ENCODE assay signal across 35 cellular contexts in the genomic region with DNA sequence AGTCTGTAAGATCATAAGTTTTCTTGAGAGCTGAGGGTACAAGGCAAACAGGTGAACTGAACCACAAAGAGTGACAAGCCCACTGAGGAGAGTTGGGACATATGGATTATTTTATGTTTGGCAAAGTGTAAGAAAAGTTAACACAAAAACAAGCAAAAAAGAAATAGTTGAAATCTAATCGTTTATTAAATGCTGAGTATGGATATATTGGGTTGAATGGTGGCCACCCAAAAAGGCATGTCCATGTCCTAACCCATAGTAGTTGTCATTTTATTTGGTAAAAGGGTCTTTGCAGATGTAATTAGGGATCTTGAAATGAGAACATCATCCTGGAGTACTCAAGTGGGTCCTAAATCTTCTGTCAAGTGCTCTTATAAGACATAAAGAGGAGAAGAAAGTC.
"Had no signal": no experiment of that assay in that cellular context is flagged by ENCODE, and none has a peak within 500 bp of the region (broad histone marks: within the 10 kb centered on the region; RNA-seq: fewer than 3 reads in every experiment).

No MANE protein-coding gene starts in this region.

- H3K36me3 ChIP-seq: MG63 had no signal

- H3K27me3 ChIP-seq: MG63 had no signal

- DNase-seq: Karpas-422, Kasumi-1, MG63, MM.1S, MV-4-11, NCI-H1048, NCI-H1092, NCI-H1092 treated with DMSO at 0.1 percent for 48 hours, NCI-H1105, NCI-H1105 treated with DMSO at 0.1 percent for 48 hours, NCI-H1417, NCI-H1417 treated with DMSO at 0.1 percent for 48 hours, NCI-H1436, NCI-H1436 treated with DMSO at 0.1 percent for 48 hours, NCI-H146, NCI-H1694, NCI-H1694 treated with DMSO at 0.1 percent for 48 hours, NCI-H187, NCI-H187 treated with DMSO at 0.1 percent for 48 hours, NCI-H1930, NCI-H2029, NCI-H2029 treated with DMSO at 0.1 percent for 48 hours, NCI-H2081, NCI-H2081 treated with DMSO at 0.1 percent for 48 hours, NCI-H2107, NCI-H2171, NCI-H2171 treated with DMSO at 0.1 percent for 48 hours, NCI-H2227 treated with DMSO at 0.1 percent for 48 hours, NCI-H226, NCI-H345, NCI-H446, NCI-H446 treated with DMSO at 0.1 percent for 48 hours, NCI-H510A, NCI-H510A treated with DMSO at 0.1 percent for 48 hours, NCI-H524 had no signal

- H3K4me3 ChIP-seq: MG63 had no signal
